20 cellular contexts compared by ENCODE assay signal in the genomic region with DNA sequence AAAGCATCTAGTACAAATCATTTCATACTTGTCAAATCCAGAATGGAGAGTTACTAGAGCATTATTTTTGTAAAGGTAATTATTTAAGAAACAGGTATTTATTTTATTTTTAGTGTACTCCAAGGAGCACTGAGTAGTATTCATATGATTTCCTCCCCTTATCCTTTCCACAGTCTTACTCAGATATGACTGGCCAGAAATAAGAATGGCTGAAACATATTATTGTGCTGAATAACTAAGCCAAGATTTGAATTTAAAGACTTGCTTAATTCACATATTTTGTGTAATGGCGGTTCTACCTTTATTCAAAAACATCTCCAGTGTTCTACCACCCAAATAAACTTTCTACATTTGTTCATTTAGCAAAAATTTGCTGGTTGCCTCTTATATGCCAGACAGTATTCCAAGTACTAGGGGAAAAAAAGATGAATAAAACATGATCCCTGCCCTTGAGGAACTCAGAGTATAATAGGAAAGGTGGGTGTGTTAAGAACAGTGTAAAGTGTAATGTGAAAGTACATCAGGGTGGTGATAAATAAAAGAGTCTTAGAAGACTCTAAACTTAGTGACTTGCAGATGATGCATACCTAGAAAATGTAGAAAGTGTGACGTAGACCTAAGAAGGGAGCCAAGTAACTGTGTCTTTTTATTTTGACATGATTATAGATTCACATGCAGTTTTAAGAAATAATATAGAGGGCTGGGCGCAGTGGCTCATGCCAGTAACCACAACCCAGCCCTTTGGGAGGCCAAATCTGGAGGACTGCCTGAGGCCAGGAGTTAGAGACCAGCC.
DNase-seq lines count a peak whose midpoint lies in the region; ATAC-seq, FAIRE-seq and TF ChIP-seq lines count a peak whose summit lies in the region.
"Had no signal": no experiment of that assay in that cellular context is flagged by ENCODE, and none has a peak within 500 bp of the region (broad histone marks: within the 10 kb centered on the region; RNA-seq: fewer than 3 reads in every experiment).

No MANE protein-coding gene starts in this region.

- H3K23ac ChIP-seq in IMR-90 (ENCODE audit: low read depth, low read length), result no peak overlapping the region

- H3K4me3 ChIP-seq in A549 (no peak overlapping the region), IMR-90 (ENCODE audit: insufficient read depth, low read depth, low read length) (no peak overlapping the region), astrocyte of the cerebellum (ENCODE audit: low read depth, low read length) (no peak overlapping the region), fibroblast of villous mesenchyme (ENCODE audit: low read depth, low read length) (no peak overlapping the region)
- H3K4me3 ChIP-seq: GM23338 had no signal

- H3K36me3 ChIP-seq in IMR-90 (ENCODE audit: control insufficient read depth, insufficient read depth, low read length), result no peaks in the 10 kb centered on the region

- H4K91ac ChIP-seq in IMR-90 (ENCODE audit: insufficient read depth, low read depth, low read length), result no peak overlapping the region

- H3K4me1 ChIP-seq in A549 (peaks cover 5% of the 10 kb centered on the region; the same call in 1 of the 3 replicates), IMR-90 (ENCODE audit: control insufficient read depth, insufficient read depth, low read length) (peaks cover 6% of the 10 kb centered on the region)
- H3K4me1 ChIP-seq: parathyroid adenoma had no signal

- H3K9ac ChIP-seq in IMR-90 (ENCODE audit: low read depth, low read length), result no peak overlapping the region
- H3K9ac ChIP-seq: parathyroid adenoma had no signal

- peak overlapping the region; percentile 29 for H2BK5ac ChIP-seq in IMR-90 (ENCODE audit: low read depth, low read length, poor library complexity, severe bottlenecking)

- in situ Hi-C loops in IMR-90 (cut with MboI; ENCODE audit: low sequenced_read_pairs), result loop anchor here (10.0 kb wide), 1 partner anchor 63 kb away; no protein-coding TSS in a partner anchor
- in situ Hi-C loops in astrocyte of the cerebellum (cut with HindIII; ENCODE audit: low sequenced_read_pairs), result no loop called here

- H2BK15ac ChIP-seq in IMR-90 (ENCODE audit: low read depth, low read length), result no peak overlapping the region

- no peaks in the 10 kb centered on the region for H4K20me1 ChIP-seq in IMR-90 (ENCODE audit: insufficient read depth, low read length)

- no peak for TF ChIP-seq EP300 in A549 (IDR thresholded peaks at IDR 0.05)

- H4K5ac ChIP-seq in IMR-90 (ENCODE audit: low read depth, low read length), result no peak overlapping the region

- no peak overlapping the region for H2BK120ac ChIP-seq in IMR-90 (ENCODE audit: low read depth, low read length)

- no peak overlapping the region for H2BK20ac ChIP-seq in IMR-90 (ENCODE audit: low read depth, low read length)

- BruUV-seq in IMR-90 (replicated peaks; lab: Mats Ljungman, UMichigan), result no TSS peak

- 0 out of 4 replicates have a peak, but pooled peaks cover 0 to 3% of the 10 kb centered on the region in 2 experiments for H3K79me1 ChIP-seq in IMR-90 (ENCODE audit: low read depth in 1 of 2, low read length in 2 of 2)

- H3K27ac ChIP-seq in A549 (no peak overlapping the region), IMR-90 (ENCODE audit: insufficient read depth, low read length) (no peak overlapping the region)
- H3K27ac ChIP-seq: parathyroid adenoma had no signal

- H4K8ac ChIP-seq in IMR-90 (ENCODE audit: low read depth in 2 of 2, low read length in 2 of 2), result no peak overlapping the region

- H3K18ac ChIP-seq in IMR-90 (ENCODE audit: low read depth, low read length), result no peak overlapping the region

- POLR2A ChIA-PET in A549 (lab: Yijun Ruan, JAX) (no interaction called here), IMR-90 (lab: Charles Lee; ENCODE audit: unreplicated experiment) (no interaction called here)

- H3K9me3 ChIP-seq in A549 (no peaks in the 10 kb centered on the region), IMR-90 (ENCODE audit: control insufficient read depth, insufficient read depth, low read length) (no peaks in the 10 kb centered on the region)
- H3K9me3 ChIP-seq: Caco-2 had no signal

- 93% methylated on average over 3 of the region's 3 CpGs for WGBS in A549 (ENCODE audit: missing lambda C conversion rate)
- no CpG with 5 or more reads among the region's 3 CpGs for WGBS in IMR-90 (ENCODE audit: extremely low coverage in 2 of 2, insufficient read length in 1 of 2), 2 experiments

- H2AK9ac ChIP-seq in IMR-90 (replicated peaks; ENCODE audit: low read depth, low read length, poor library complexity), result no peak overlapping the region

- H3K27me3 ChIP-seq in IMR-90 (ENCODE audit: control insufficient read depth, insufficient read depth, low read length), result no peaks in the 10 kb centered on the region

- no peak overlapping the region for H2AFZ ChIP-seq in IMR-90 (replicated peaks; ENCODE audit: low read length, poor library complexity)
- H2AFZ ChIP-seq: GM23338, parathyroid adenoma had no signal

- TF ChIP-seq POLR2A in A549 (IDR thresholded peaks at IDR 0.05; ENCODE audit: low read length), result no peak
- no peak for TF ChIP-seq POLR2A in IMR-90 (IDR thresholded peaks at IDR 0.05; ENCODE audit: low read depth, low read length)

- H3K14ac ChIP-seq in IMR-90 (replicated peaks; ENCODE audit: low read depth, low read length), result no peak overlapping the region

- peak; percentile 18 for FAIRE-seq in A549 (lab: Jason Lieb, UNC)
- FAIRE-seq: G401.6 had no signal

- no peak for TF ChIP-seq CTCF in A549 (IDR thresholded peaks at IDR 0.05)
- TF ChIP-seq CTCF in IMR-90 (conservative IDR thresholded peaks at IDR 0.05; ENCODE audit: low read depth, low read length), result no peak
- no peak for TF ChIP-seq CTCF in astrocyte of the cerebellum (IDR thresholded peaks at IDR 0.05; ENCODE audit: low read depth, low read length, missing control alignments)
- TF ChIP-seq CTCF in fibroblast of villous mesenchyme (IDR thresholded peaks at IDR 0.05; ENCODE audit: insufficient read depth, low read depth, low read length), result no peak

- dilution Hi-C loops in IMR-90 (cut with HindIII; ENCODE audit: low sequenced_read_pairs, unreplicated experiment), result no loop called here

- DNase-seq in A549 (ENCODE audit: low read depth in 1 of 2, low spot score in 1 of 2), result no peak
- DNase-seq in IMR-90, result peak; percentile 85
- DNase-seq in astrocyte of the cerebellum (ENCODE audit: low read depth), result peak; percentile 55
- peak; percentile 24 for DNase-seq in fibroblast of villous mesenchyme (ENCODE audit: low read depth)
- DNase-seq in NCI-H2227 treated with DMSO at 0.1 percent for 48 hours (lab: John Stamatoyannopoulos, UW), result no peak
- DNase-seq in amygdala (lab: John Stamatoyannopoulos, UW), result no peak
- DNase-seq in AG08395 (ENCODE audit: low spot score), result no peak
- DNase-seq: ACHN; activated CD4-positive, alpha-beta T cell treated with anti-CD3 and anti-CD28 coated beads, Interleukin-2, amount 50 U/mL, for 1 hour; activated T-cell treated with anti-CD3 and anti-CD28 coated beads for 4 hours; Caco-2; NCI-H1436 treated with DMSO at 0.1 percent for 48 hours; stimulated activated naive CD4-positive, alpha-beta T cell; T-helper 9 cell had no signal

- ATAC-seq in A549 (no peak), IMR-90 (ENCODE audit: low read depth) (peak; percentile 69), GM18502 (IDR thresholded peaks at IDR 0.05; ENCODE audit: poor library complexity, unreplicated experiment) (no peak)
- ATAC-seq: activated naive CD4-positive, alpha-beta T cell treated with anti-CD3 and anti-CD28 coated beads, Interleukin-2, amount 50 U/mL, for 72 hours; GM23338; Right ventricle myocardium inferior had no signal

- peaks cover 2% of the 10 kb centered on the region; the same call in 1 of the 2 replicates for H3K9me1 ChIP-seq in IMR-90 (ENCODE audit: insufficient read depth, low read length)

- no peak overlapping the region for H3K4ac ChIP-seq in IMR-90 (ENCODE audit: low read depth, low read length)

- no peak for TF ChIP-seq RAD21 in A549 (conservative IDR thresholded peaks at IDR 0.05 in 1 of 2, IDR thresholded peaks at IDR 0.05 in 1 of 2)
- TF ChIP-seq RAD21 in IMR-90 (IDR thresholded peaks at IDR 0.05; ENCODE audit: low read length), result no peak

- intact Hi-C loops in IMR-90 (cut with micrococcal nuclease), result no loop called here

- H3K4me2 ChIP-seq in A549 (no peak overlapping the region), IMR-90 (ENCODE audit: low read depth, low read length) (peak overlapping the region; percentile 68; the same call in 1 of the 2 replicates)
- H3K4me2 ChIP-seq: GM23338 had no signal

- CTCF ChIA-PET in A549 (lab: Yijun Ruan, JAX), result no interaction called here
- CTCF ChIA-PET in IMR-90 (lab: Yijun Ruan, JAX), result no interaction called here

- no peak overlapping the region for H3K56ac ChIP-seq in IMR-90 (ENCODE audit: extremely low read depth, insufficient read depth, low read length)

- H2AK5ac ChIP-seq in IMR-90 (ENCODE audit: low read depth, low read length), result no peak overlapping the region

TF ChIP-seq in A549, 52 proteins besides CTCF, POLR2A, EP300 and RAD21:
- TF ChIP-seq JUNB (IDR thresholded peaks at IDR 0.05) (no peak), MAZ (IDR thresholded peaks at IDR 0.05; ENCODE audit: borderline replicate concordance, low read depth, low read length) (no peak), NPAS2 (CRISPR knock-in tag; IDR thresholded peaks at IDR 0.05; ENCODE audit: borderline replicate concordance) (no peak), ZSCAN20 (CRISPR knock-in tag; IDR thresholded peaks at IDR 0.05) (no peak)
TF ChIP-seq in A549: peak in this region for 0.

TF ChIP-seq in IMR-90, 13 proteins besides CTCF, POLR2A, EP300 and RAD21 (continues in another document):
- TF ChIP-seq BHLHE40 (IDR thresholded peaks at IDR 0.05; ENCODE audit: low read depth, low read length), result no peak
- no peak for TF ChIP-seq NFE2L2 (IDR thresholded peaks at IDR 0.05; ENCODE audit: low read depth, low read length)
- no peak for TF ChIP-seq MAZ (IDR thresholded peaks at IDR 0.05; ENCODE audit: borderline replicate concordance, low read depth, low read length)
- TF ChIP-seq RCOR1 (IDR thresholded peaks at IDR 0.05; ENCODE audit: insufficient replicate concordance, low read length), result no peak
- TF ChIP-seq, protein P1, sequence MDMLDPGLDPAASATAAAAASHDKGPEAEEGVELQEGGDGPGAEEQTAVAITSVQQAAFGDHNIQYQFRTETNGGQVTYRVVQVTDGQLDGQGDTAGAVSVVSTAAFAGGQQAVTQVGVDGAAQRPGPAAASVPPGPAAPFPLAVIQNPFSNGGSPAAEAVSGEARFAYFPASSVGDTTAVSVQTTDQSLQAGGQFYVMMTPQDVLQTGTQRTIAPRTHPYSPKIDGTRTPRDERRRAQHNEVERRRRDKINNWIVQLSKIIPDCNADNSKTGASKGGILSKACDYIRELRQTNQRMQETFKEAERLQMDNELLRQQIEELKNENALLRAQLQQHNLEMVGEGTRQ (IDR thresholded peaks at IDR 0.05; ENCODE audit: low read depth, low read length), result no peak
- TF ChIP-seq SMC3 (IDR thresholded peaks at IDR 0.05; ENCODE audit: low read depth, low read length), result no peak
- no peak for TF ChIP-seq RFX5 (IDR thresholded peaks at IDR 0.05; ENCODE audit: low read depth, low read length)
- TF ChIP-seq CHD1 (IDR thresholded peaks at IDR 0.05; ENCODE audit: low read depth, low read length), result no peak
- no peak for TF ChIP-seq MXI1 (IDR thresholded peaks at IDR 0.05; ENCODE audit: borderline replicate concordance, low read depth, low read length)
- no peak for TF ChIP-seq FOS (IDR thresholded peaks at IDR 0.05; ENCODE audit: low read depth, low read length)

Comparison
In these comparisons a context has a peak if more than half of its experiments do, and no peak if none do; other contexts are left out.
1. DNase-seq: peak in IMR-90 (single experiment), astrocyte of the cerebellum (single experiment) and fibroblast of villous mesenchyme (single experiment); none in A549 (0 of 2), NCI-H2227 treated with DMSO at 0.1 percent for 48 hours (single experiment), amygdala (0 of 56) and AG08395 (single experiment).